In genomic region chr5:39638803-39639202, GRCh38 we compare ENCODE assay signal across 14 cellular contexts.
"Had no signal": no experiment of that assay in that cellular context is flagged by ENCODE, and none has a peak within 500 bp of the region (broad histone marks: within the 10 kb centered on the region; RNA-seq: fewer than 3 reads in every experiment).

No MANE protein-coding gene starts in this region.

- ATAC-seq: activated CD8-positive, alpha-beta T cell treated with anti-CD3 and anti-CD28 coated beads for 36 hours; activated T-cell treated with anti-CD3 and anti-CD28 coated beads, Interleukin-2, amount 50 U/mL, for 72 hours had no signal

- DNase-seq: activated CD8-positive, alpha-beta memory T cell treated with anti-CD3 and anti-CD28 coated beads, Interleukin-2, amount 50 U/mL, for 4 hours; activated CD8-positive, alpha-beta T cell treated with anti-CD3 and anti-CD28 coated beads for 36 hours; activated naive CD8-positive, alpha-beta T cell treated with anti-CD3 and anti-CD28 coated beads, Interleukin-2, amount 10 ng/mL, durations not matched to agents 7 days and 5 days; activated T-cell treated with anti-CD3 and anti-CD28 coated beads, Interleukin-2, amount 50 U/mL, for 72 hours; anterior cingulate cortex; kidney glomerular epithelial cell; retina; stimulated activated CD4-positive, alpha-beta T cell treated with anti-CD3 and anti-CD28 coated beads, Interleukin-4, amount 100 ng/mL, for 4 hours; stomach; T-helper 9 cell had no signal

- H3K36me3 ChIP-seq: stomach had no signal

- H3K27me3 ChIP-seq: hepatocyte, stomach had no signal

- H3K4me3 ChIP-seq: hepatocyte, skin epidermis, stomach had no signal

- H3K27ac ChIP-seq: hepatocyte, parathyroid adenoma, skin epidermis, stomach, VCaP had no signal

- H3K4me1 ChIP-seq: parathyroid adenoma, stomach had no signal

- H3K9me3 ChIP-seq: stomach had no signal
